20 cellular contexts compared by ENCODE assay signal in the genomic region with DNA sequence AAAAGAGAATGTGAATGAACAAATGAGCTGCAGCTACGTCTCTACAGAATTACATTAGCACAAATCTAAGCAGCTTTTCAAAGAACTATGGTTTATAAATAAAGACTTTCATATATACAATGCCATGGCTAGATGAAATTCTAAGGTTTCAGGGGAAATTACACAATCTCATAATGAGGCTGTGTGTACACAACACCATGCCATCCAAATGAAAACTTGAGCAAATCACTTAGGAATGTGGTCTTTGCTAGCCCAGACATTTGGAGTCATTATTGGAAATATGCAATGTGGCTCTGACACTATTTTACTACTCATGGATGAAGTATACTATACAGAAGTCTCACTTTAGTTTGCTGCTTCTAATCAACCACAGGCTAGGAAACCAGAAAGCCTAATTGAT. TPM values are rescaled to one million over a fixed set of nuclear protein-coding genes. Genes with fewer than 3 reads are reported as not detected.
A peak's percentile ranks its signal among the peaks of the same experiment; 100 is the strongest.
DNase-seq lines count a peak whose midpoint lies in the region; ATAC-seq and TF ChIP-seq lines count a peak whose summit lies in the region.
"Had no signal": no experiment of that assay in that cellular context is flagged by ENCODE, and none has a peak within 500 bp of the region (broad histone marks: within the 10 kb centered on the region; RNA-seq: fewer than 3 reads in every experiment).

No MANE protein-coding gene starts in this region.

- DNase-seq in BJ (ENCODE audit: low read depth), result peak; percentile 63
- peak; percentile 74 for DNase-seq in PC-3
- peak; percentile 66 for DNase-seq in epithelial cell of proximal tubule (ENCODE audit: low read depth)
- DNase-seq in osteoblast (ENCODE audit: insufficient read length, low spot score, missing footprints), result peak; percentile 25
- DNase-seq in GDM1 (lab: John Stamatoyannopoulos, UW), result no peak
- no peak for DNase-seq in activated naive CD8-positive, alpha-beta T cell treated with anti-CD3 and anti-CD28 coated beads, Interleukin-2, amount 50 U/mL, for 24 hours
- no peak for DNase-seq in SKM-1 (lab: John Stamatoyannopoulos, UW; ENCODE audit: unreplicated experiment)
- DNase-seq: activated CD4-positive, alpha-beta T cell treated with anti-CD3 and anti-CD28 coated beads, Interleukin-2, amount 10 ng/mL, durations not matched to agents 24 days and 14 days; CD8-positive, alpha-beta T cell; central memory CD4-positive, alpha-beta T cell; H7; immature natural killer cell; NCI-H1105 treated with DMSO at 0.1 percent for 48 hours; NCI-H446 treated with DMSO at 0.1 percent for 48 hours; T-helper 17 cell had no signal

- TF ChIP-seq CTCF in BJ (IDR thresholded peaks at IDR 0.05; ENCODE audit: insufficient read depth, low read depth, low read length) (no peak), PC-3 (conservative IDR thresholded peaks at IDR 0.05; ENCODE audit: low read depth, low read length) (no peak), epithelial cell of proximal tubule (conservative IDR thresholded peaks at IDR 0.05; ENCODE audit: low read depth, low read length) (no peak), osteoblast (IDR thresholded peaks at IDR 0.05; ENCODE audit: extremely low read depth, low read depth, low read length) (no peak)

- no peaks in the 10 kb centered on the region for H3K27me3 ChIP-seq in BJ (ENCODE audit: control insufficient read depth, insufficient read depth, low read length)
- H3K27me3 ChIP-seq in PC-3 (ENCODE audit: low read length), result no peaks in the 10 kb centered on the region
- H3K27me3 ChIP-seq in osteoblast (ENCODE audit: insufficient read depth, low read length), result no peaks in the 10 kb centered on the region

- H3K27ac Mint-ChIP-seq in activated naive CD8-positive, alpha-beta T cell treated with anti-CD3 and anti-CD28 coated beads, Interleukin-2, amount 50 U/mL, for 24 hours, result no peak overlapping the region
- H3K27ac Mint-ChIP-seq: activated CD4-positive, alpha-beta T cell treated with anti-CD3 and anti-CD28 coated beads, Interleukin-2, amount 10 ng/mL, durations not matched to agents 24 days and 14 days; activated T-helper 17 cell treated with anti-CD3 and anti-CD28 coated beads, Interleukin-2, amount 50 U/mL, for 72 hours; CD8-positive, alpha-beta T cell; immature natural killer cell; progenitor cell of endocrine pancreas; stimulated activated effector memory CD8-positive, alpha-beta T cell treated with anti-CD3 and anti-CD28 coated beads, Interleukin-12 subunit alpha, Interleukin-12 subunit beta, amount 100 ng/mL, for 72 hours; T-helper 17 cell had no signal

- H3K4me2 ChIP-seq in PC-3 (ENCODE audit: low read length) (peak overlapping the region; percentile 42), osteoblast (ENCODE audit: insufficient read depth, low read length) (peak overlapping the region; percentile 28)

- H4K20me1 ChIP-seq in PC-3 (ENCODE audit: low read length), result no peaks in the 10 kb centered on the region
- no peaks in the 10 kb centered on the region for H4K20me1 ChIP-seq in osteoblast (ENCODE audit: insufficient read depth, low read length)

- H3K9me2 ChIP-seq in PC-3 (replicated peaks; ENCODE audit: low read length), result no peaks in the 10 kb centered on the region

- H3K27me3 Mint-ChIP-seq in activated naive CD8-positive, alpha-beta T cell treated with anti-CD3 and anti-CD28 coated beads, Interleukin-2, amount 50 U/mL, for 24 hours, result peaks cover 5% of the 10 kb centered on the region
- H3K27me3 Mint-ChIP-seq: progenitor cell of endocrine pancreas had no signal

- no peaks in the 10 kb centered on the region for H3K36me3 Mint-ChIP-seq in activated naive CD8-positive, alpha-beta T cell treated with anti-CD3 and anti-CD28 coated beads, Interleukin-2, amount 50 U/mL, for 24 hours (ENCODE audit: low read depth)
- H3K36me3 Mint-ChIP-seq: CD8-positive, alpha-beta T cell; immature natural killer cell; stimulated activated effector memory CD8-positive, alpha-beta T cell treated with anti-CD3 and anti-CD28 coated beads, Interleukin-12 subunit alpha, Interleukin-12 subunit beta, amount 100 ng/mL, for 72 hours had no signal

- H3K27ac ChIP-seq in PC-3 (ENCODE audit: low read length) (no peak overlapping the region), osteoblast (ENCODE audit: low read depth, low read length) (peak overlapping the region; percentile 51)

- no peaks in the 10 kb centered on the region for H3K9me3 Mint-ChIP-seq in activated naive CD8-positive, alpha-beta T cell treated with anti-CD3 and anti-CD28 coated beads, Interleukin-2, amount 50 U/mL, for 24 hours
- H3K9me3 Mint-ChIP-seq: activated CD4-positive, alpha-beta T cell treated with anti-CD3 and anti-CD28 coated beads, Interleukin-2, amount 10 ng/mL, durations not matched to agents 24 days and 14 days; activated T-helper 17 cell treated with anti-CD3 and anti-CD28 coated beads, Interleukin-2, amount 50 U/mL, for 72 hours; CD8-positive, alpha-beta T cell; stimulated activated effector memory CD8-positive, alpha-beta T cell treated with anti-CD3 and anti-CD28 coated beads, Interleukin-12 subunit alpha, Interleukin-12 subunit beta, amount 100 ng/mL, for 72 hours had no signal

- H3K9ac ChIP-seq in PC-3 (ENCODE audit: low read length), result no peak overlapping the region

- intact Hi-C loops in PC-3 (cut with micrococcal nuclease), result loop anchor here (5.0 kb wide), 1 partner anchor 145 kb away; no protein-coding TSS in a partner anchor

- H3K36me3 ChIP-seq in BJ (ENCODE audit: control insufficient read depth, insufficient read depth, low read length), result no peaks in the 10 kb centered on the region
- no peaks in the 10 kb centered on the region for H3K36me3 ChIP-seq in PC-3 (ENCODE audit: low read depth, low read length)
- no peaks in the 10 kb centered on the region for H3K36me3 ChIP-seq in osteoblast (ENCODE audit: insufficient read depth, low read length)

- POLR2A ChIA-PET in BJ (lab: Charles Lee) (no interaction called here), PC-3 (lab: Charles Lee; ENCODE audit: unreplicated experiment) (no interaction called here)

- no peaks in the 10 kb centered on the region for H3K4me1 Mint-ChIP-seq in activated naive CD8-positive, alpha-beta T cell treated with anti-CD3 and anti-CD28 coated beads, Interleukin-2, amount 50 U/mL, for 24 hours
- H3K4me1 Mint-ChIP-seq: activated CD4-positive, alpha-beta T cell treated with anti-CD3 and anti-CD28 coated beads, Interleukin-2, amount 10 ng/mL, durations not matched to agents 24 days and 14 days; activated T-helper 17 cell treated with anti-CD3 and anti-CD28 coated beads, Interleukin-2, amount 50 U/mL, for 72 hours; stimulated activated effector memory CD8-positive, alpha-beta T cell treated with anti-CD3 and anti-CD28 coated beads, Interleukin-12 subunit alpha, Interleukin-12 subunit beta, amount 100 ng/mL, for 72 hours; T-helper 17 cell had no signal

- CTCF ChIA-PET in BJ (lab: Yijun Ruan, JAX) (interaction anchor here (0.6 kb wide), 1 partner anchor 1198 kb away, joined by 4 read pairs; no protein-coding TSS in a partner anchor), PC-3 (lab: Charles Lee) (no interaction called here)

- no peaks in the 10 kb centered on the region for H3F3A ChIP-seq in PC-3 (ENCODE audit: low read length, unreplicated experiment)

- H3K4me3 ChIP-seq in BJ (ENCODE audit: low read depth, low read length) (no peak overlapping the region), PC-3 (ENCODE audit: low read length) (no peak overlapping the region), epithelial cell of proximal tubule (ENCODE audit: low read depth, low read length) (no peak overlapping the region), osteoblast (ENCODE audit: insufficient read depth, low read length) (no peak overlapping the region)

- peaks cover 17% of the 10 kb centered on the region; the same call in 1 of the 2 replicates for H3K4me1 ChIP-seq in PC-3 (ENCODE audit: insufficient read depth, low read length)
- H3K4me1 ChIP-seq in osteoblast (ENCODE audit: insufficient read depth, low read length), result peaks cover 12% of the 10 kb centered on the region

- H3K9me3 ChIP-seq in PC-3 (ENCODE audit: low read length) (no peaks in the 10 kb centered on the region), osteoblast (ENCODE audit: low read depth, low read length) (no peaks in the 10 kb centered on the region)

- no peaks in the 10 kb centered on the region for H3K79me2 ChIP-seq in PC-3 (ENCODE audit: low read length)
- no peaks in the 10 kb centered on the region for H3K79me2 ChIP-seq in osteoblast (ENCODE audit: insufficient read depth, low read length)

- no peak for ATAC-seq in PC-3
- ATAC-seq in GM21576 (IDR thresholded peaks at IDR 0.05; ENCODE audit: unreplicated experiment), result no peak
- no peak for ATAC-seq in activated naive CD8-positive, alpha-beta T cell treated with anti-CD3 and anti-CD28 coated beads, Interleukin-2, amount 50 U/mL, for 24 hours
- ATAC-seq: activated T-helper 17 cell treated with anti-CD3 and anti-CD28 coated beads, Interleukin-2, amount 50 U/mL, for 72 hours; CD8-positive, alpha-beta T cell; stimulated activated effector memory CD8-positive, alpha-beta T cell treated with anti-CD3 and anti-CD28 coated beads, Interleukin-12 subunit alpha, Interleukin-12 subunit beta, amount 100 ng/mL, for 72 hours; T-helper 17 cell had no signal

- H3K4me3 Mint-ChIP-seq in activated naive CD8-positive, alpha-beta T cell treated with anti-CD3 and anti-CD28 coated beads, Interleukin-2, amount 50 U/mL, for 24 hours, result no peak overlapping the region
- H3K4me3 Mint-ChIP-seq: activated CD4-positive, alpha-beta T cell treated with anti-CD3 and anti-CD28 coated beads, Interleukin-2, amount 10 ng/mL, durations not matched to agents 24 days and 14 days; activated T-helper 17 cell treated with anti-CD3 and anti-CD28 coated beads, Interleukin-2, amount 50 U/mL, for 72 hours; CD8-positive, alpha-beta T cell; immature natural killer cell; stimulated activated effector memory CD8-positive, alpha-beta T cell treated with anti-CD3 and anti-CD28 coated beads, Interleukin-12 subunit alpha, Interleukin-12 subunit beta, amount 100 ng/mL, for 72 hours; T-helper 17 cell had no signal

- no peak overlapping the region for H2AFZ ChIP-seq in PC-3 (ENCODE audit: low read length)
- no peak overlapping the region for H2AFZ ChIP-seq in osteoblast (ENCODE audit: low read length)

- no TSS peak for BruUV-seq in PC-3 (replicated peaks; lab: Mats Ljungman, UMichigan)

RNA-seq across cellular contexts. Expression of gene SPAG17, which starts 37.5 kb away (rescaled TPM):
- polyA plus RNA-seq in BJ (2011; rRNA removed), result 0.09 and 0.34 TPM in 2 replicates
- 0.10 and 1.6 TPM in 2 replicates for polyA minus RNA-seq in BJ (2011; rRNA and poly(A)+ RNA removed)
- total RNA-seq in PC-3 (2014; rRNA removed) (not detected in 2 replicates), epithelial cell of proximal tubule (0.14 and 1.2 TPM in 2 replicates), osteoblast (0.59 and 3.3 TPM in 2 replicates)
- total RNA-seq: activated CD4-positive, alpha-beta T cell treated with anti-CD3 and anti-CD28 coated beads, Interleukin-2, amount 10 ng/mL, durations not matched to agents 24 days and 14 days; activated T-helper 17 cell treated with anti-CD3 and anti-CD28 coated beads, Interleukin-2, amount 50 U/mL, for 72 hours; CD8-positive, alpha-beta T cell; HT-29; T-helper 17 cell had no signal
- polyA plus RNA-seq: immature natural killer cell had no signal

Comparison
In these comparisons a context has a peak if more than half of its experiments do, and no peak if none do; other contexts are left out.
1. DNase-seq: peak in BJ (single experiment), PC-3 (single experiment), epithelial cell of proximal tubule (single experiment) and osteoblast (single experiment); none in GDM1 (single experiment), activated naive CD8-positive, alpha-beta T cell treated with anti-CD3 and anti-CD28 coated beads, Interleukin-2, amount 50 U/mL, for 24 hours (single experiment) and SKM-1 (single experiment).